ENCODE assay signal across 8 cellular contexts in the genomic region with DNA sequence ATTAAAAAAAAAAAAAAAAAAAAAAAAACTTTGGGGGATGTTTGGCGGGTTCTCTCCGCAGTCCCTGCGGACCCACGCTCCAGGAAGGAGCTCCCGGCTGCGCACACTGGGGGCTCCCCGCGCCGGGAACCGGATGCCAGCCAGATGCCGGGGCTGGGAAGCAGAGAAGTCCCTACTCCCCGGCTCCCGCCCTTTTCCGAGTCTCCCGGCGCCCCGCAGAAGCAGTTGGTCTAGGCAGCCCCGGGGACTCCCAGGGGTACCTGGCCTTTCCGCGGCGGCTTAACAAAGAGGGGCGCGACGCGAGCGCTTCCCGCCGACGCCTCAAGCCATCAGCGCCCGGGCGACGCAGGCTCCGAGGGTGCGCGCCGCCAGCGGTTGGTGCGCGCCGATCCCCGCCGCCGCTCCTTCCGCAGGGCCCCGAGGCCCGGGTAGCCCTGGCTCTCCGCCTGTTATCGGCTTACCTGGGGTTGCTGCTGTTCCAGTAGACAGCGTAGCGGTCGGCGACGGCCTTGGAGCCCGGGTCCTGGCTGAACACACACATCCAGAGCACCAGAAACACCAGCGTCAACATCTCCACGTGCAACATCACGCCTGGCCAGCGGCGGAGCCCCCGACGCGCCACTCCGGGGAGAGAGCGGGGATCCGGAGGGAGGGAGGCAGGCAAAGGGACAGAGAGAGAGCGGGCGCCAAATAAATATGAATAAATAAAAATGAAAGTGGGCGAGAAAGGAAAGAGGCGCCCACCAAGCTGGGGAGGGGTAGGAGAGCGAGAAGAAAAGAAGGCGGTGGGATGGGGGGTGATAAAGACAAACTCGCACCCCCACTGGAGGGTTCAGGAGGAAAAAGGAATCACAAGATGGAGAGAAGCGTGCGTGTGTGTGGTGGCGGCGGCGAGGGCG. TPM values are rescaled to one million over a fixed set of nuclear protein-coding genes. Genes with fewer than 3 reads are reported as not detected.
DNase-seq lines count a peak whose midpoint lies in the region; ATAC-seq and TF ChIP-seq lines count a peak whose summit lies in the region.

No MANE protein-coding gene starts in this region.

- TF ChIP-seq CTCF in BE2C (IDR thresholded peaks at IDR 0.05; ENCODE audit: low read depth, low read length), result no peak

- no peaks in the 10 kb centered on the region for H3K9me3 Mint-ChIP-seq in stimulated activated naive CD8-positive, alpha-beta T cell treated with anti-CD3 and anti-CD28 coated beads, Interleukin-15, Interleukin-2, amounts not matched to agents 100 ng/mL and 50 ng/mL, for 24 hours

- peak overlapping the region; percentile 58 for H3K4me3 Mint-ChIP-seq in stimulated activated naive CD8-positive, alpha-beta T cell treated with anti-CD3 and anti-CD28 coated beads, Interleukin-15, Interleukin-2, amounts not matched to agents 100 ng/mL and 50 ng/mL, for 24 hours

- no peaks in the 10 kb centered on the region for H3K36me3 ChIP-seq in BE2C

- no peaks in the 10 kb centered on the region for H3K27me3 ChIP-seq in BE2C

- ATAC-seq in GM18909 (IDR thresholded peaks at IDR 0.05; ENCODE audit: poor library complexity, unreplicated experiment) (peak; percentile 29), HG02588 (IDR thresholded peaks at IDR 0.05; ENCODE audit: unreplicated experiment) (no peak)

- DNase-seq in BE2C, result peak; percentile 73
- peak; percentile 7 to 60 for DNase-seq in NCI-H526 (lab: John Stamatoyannopoulos, UW)
- DNase-seq in T47D (ENCODE audit: low read depth in 1 of 2, low spot score in 1 of 2), result peak; percentile 40
- DNase-seq in islet precursor cell, result peak; percentile 73
- no peak for DNase-seq in activated CD4-positive, CD25-positive, alpha-beta regulatory T cell treated with anti-CD3 and anti-CD28 coated beads, Interleukin-2, amount 50 U/mL, for 72 hours

- H3K36me3 Mint-ChIP-seq in stimulated activated naive CD8-positive, alpha-beta T cell treated with anti-CD3 and anti-CD28 coated beads, Interleukin-15, Interleukin-2, amounts not matched to agents 100 ng/mL and 50 ng/mL, for 24 hours (ENCODE audit: low read depth), result no peaks in the 10 kb centered on the region

- H3K4me1 Mint-ChIP-seq in stimulated activated naive CD8-positive, alpha-beta T cell treated with anti-CD3 and anti-CD28 coated beads, Interleukin-15, Interleukin-2, amounts not matched to agents 100 ng/mL and 50 ng/mL, for 24 hours (ENCODE audit: low read depth), result peaks cover 33% of the 10 kb centered on the region

- no peak overlapping the region for H3K27ac Mint-ChIP-seq in stimulated activated naive CD8-positive, alpha-beta T cell treated with anti-CD3 and anti-CD28 coated beads, Interleukin-15, Interleukin-2, amounts not matched to agents 100 ng/mL and 50 ng/mL, for 24 hours

- in situ Hi-C loops in T47D (cut with HindIII; ENCODE audit: low pct_unique_long_range_greater_than_20kb, low sequenced_read_pairs), result no loop called here

- no peaks in the 10 kb centered on the region for H3K9me3 ChIP-seq in BE2C

- H3K4me1 ChIP-seq in BE2C, result peaks cover 5% of the 10 kb centered on the region; the same call in 1 of the 2 replicates

- H3K27me3 Mint-ChIP-seq in stimulated activated naive CD8-positive, alpha-beta T cell treated with anti-CD3 and anti-CD28 coated beads, Interleukin-15, Interleukin-2, amounts not matched to agents 100 ng/mL and 50 ng/mL, for 24 hours, result peaks cover 80% of the 10 kb centered on the region

- H3K4me3 ChIP-seq in BE2C (ENCODE audit: low read depth, low read length), result peak overlapping the region; percentile 87

RNA-seq across cellular contexts. Expression of a gene that starts 0.5 kb away (rescaled TPM):
- 8.1 TPM for polyA plus RNA-seq in BE2C (2012; ENCODE audit: insufficient read depth, insufficient read length, low read depth)
